Comparison of ENCODE assay signal across 8 cellular contexts in the genomic region with DNA sequence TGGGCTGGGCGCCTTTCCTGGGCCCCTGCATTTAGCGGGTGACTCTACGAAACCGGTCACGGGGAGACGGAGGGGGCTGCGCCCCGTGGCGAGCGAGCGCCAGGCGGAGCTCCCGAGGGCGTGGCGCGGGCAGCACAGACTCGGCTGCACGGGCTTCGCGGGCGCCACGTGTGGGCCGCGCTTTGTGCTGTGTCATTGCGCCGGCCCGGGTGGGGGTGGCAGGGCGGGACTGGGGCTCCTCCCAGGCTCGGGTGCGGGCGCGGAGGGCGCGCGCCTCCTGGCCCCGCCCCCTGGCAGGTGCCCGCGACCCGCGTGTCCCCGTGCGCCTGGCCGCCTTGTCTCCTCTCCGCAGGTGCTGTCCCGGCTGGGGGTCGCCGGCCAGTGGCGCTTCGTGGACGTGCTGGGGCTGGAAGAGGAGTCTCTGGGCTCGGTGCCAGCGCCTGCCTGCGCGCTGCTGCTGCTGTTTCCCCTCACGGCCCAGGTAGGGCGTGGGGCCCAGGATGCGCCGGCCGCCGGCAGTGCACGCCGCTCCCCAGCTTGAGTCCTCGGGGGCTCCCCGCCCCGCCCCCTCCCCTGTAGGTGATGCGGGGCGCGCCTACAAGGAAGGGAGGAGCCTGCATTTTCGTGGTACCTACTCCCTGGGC. TPM values are rescaled to one million over a fixed set of nuclear protein-coding genes. Genes with fewer than 3 reads are reported as not detected.
DNase-seq lines count a peak whose midpoint lies in the region; ATAC-seq and TF ChIP-seq lines count a peak whose summit lies in the region.

No MANE protein-coding gene starts in this region.

- no TSS peak for BruUV-seq in Calu3 (replicated peaks; lab: Mats Ljungman, UMichigan)

- H3K9ac ChIP-seq in mucosa of rectum (ENCODE audit: low read depth in 1 of 2, low read length in 2 of 2), result no peak overlapping the region

- peaks cover 5 to 12% of the 10 kb centered on the region in 2 donors for H3K4me1 ChIP-seq in mucosa of rectum (ENCODE audit: control insufficient read depth in 2 of 2, insufficient read depth in 2 of 2, low read length in 2 of 2)

- H3K27ac Mint-ChIP-seq in Calu3 (ENCODE audit: unreplicated experiment) (no peak overlapping the region), WTC11 (no peak overlapping the region)

- H3K4me3 Mint-ChIP-seq in Calu3 (ENCODE audit: low read depth, unreplicated experiment) (peak overlapping the region; percentile 69), WTC11 (peak overlapping the region; percentile 94)

- TF ChIP-seq CTCF in Calu3 (IDR thresholded peaks at IDR 0.05; ENCODE audit: unreplicated experiment) (no peak), GM20000 (IDR thresholded peaks at IDR 0.05; ENCODE audit: extremely low read depth, missing control alignments) (no peak), WTC11 (IDR thresholded peaks at IDR 0.05) (no peak), epithelial cell of proximal tubule (conservative IDR thresholded peaks at IDR 0.05; ENCODE audit: low read depth, low read length) (no peak)

- H3K4me3 ChIP-seq in epithelial cell of proximal tubule (ENCODE audit: low read depth, low read length), result peak overlapping the region; percentile 64
- peak overlapping the region; percentile 40 to 56 for H3K4me3 ChIP-seq in mucosa of rectum (ENCODE audit: low read length in 2 of 2)

- peak; percentile 35 for ATAC-seq in WTC11

- intact Hi-C loops in Calu3 (cut with micrococcal nuclease; ENCODE audit: unreplicated experiment), result loop anchor here (5.0 kb wide), 1 partner anchor 630 kb away; no protein-coding TSS in a partner anchor

- DNase-seq in Calu3 (peak; percentile 71), GM20000 (ENCODE audit: low spot score) (peak; percentile 55), LoVo (ENCODE audit: low spot score) (peak; percentile 35), WTC11 (ENCODE audit: low spot score) (peak; percentile 55), epithelial cell of proximal tubule (ENCODE audit: low read depth) (no peak), substantia nigra (lab: John Stamatoyannopoulos, UW) (peak in 36 of 49 donors; percentile 2 to 90 (median 25)), NK-92 (lab: John Stamatoyannopoulos, UW; ENCODE audit: unreplicated experiment) (no peak)

- peaks cover 31 to 32% of the 10 kb centered on the region in 2 donors for H3K27me3 ChIP-seq in mucosa of rectum (ENCODE audit: control insufficient read depth in 2 of 2, insufficient read depth in 2 of 2, low read length in 2 of 2)

- H3K36me3 ChIP-seq in mucosa of rectum (ENCODE audit: control insufficient read depth in 2 of 2, insufficient read depth in 2 of 2, low read length in 2 of 2), result no peaks in the 10 kb centered on the region

- H3K9me3 Mint-ChIP-seq in Calu3 (ENCODE audit: low read depth, unreplicated experiment) (no peaks in the 10 kb centered on the region), WTC11 (peaks cover 10% of the 10 kb centered on the region)

- CTCF ChIA-PET in Calu3 (lab: Charles Lee) (interaction anchor here (0.6 to 1.6 kb wide), 2 partner anchors 111 to 281 kb away, joined by 3 to 7 read pairs; no protein-coding TSS in a partner anchor), WTC11 (lab: Charles Lee) (interaction anchor here (0.9 to 3.9 kb wide), 13 partner anchors 23 to 416 kb away, joined by 3 to 14 read pairs (median 5); partner anchors contain the start of gene APBB2)

- H3K27ac ChIP-seq in mucosa of rectum (ENCODE audit: low read depth in 2 of 2, low read length in 2 of 2) (no peak overlapping the region), substantia nigra (ENCODE audit: low read depth, low read length, poor library complexity, severe bottlenecking) (peak overlapping the region; percentile 49)

- H3K9me3 ChIP-seq in mucosa of rectum (ENCODE audit: control insufficient read depth in 2 of 2, low read length in 2 of 2), result no peaks in the 10 kb centered on the region

- H3K27me3 Mint-ChIP-seq in Calu3 (ENCODE audit: unreplicated experiment), result no peaks in the 10 kb centered on the region
- H3K27me3 Mint-ChIP-seq in WTC11 (ENCODE audit: low read depth), result no peaks in the 10 kb centered on the region; the same call in 1 of the 2 replicates

- POLR2A ChIA-PET in WTC11 (lab: Charles Lee), result interaction anchor here (0.5 to 1.8 kb wide), 16 partner anchors 10 to 357 kb away, joined by 3 to 15 read pairs (median 4); partner anchors contain the start of gene APBB2

- peaks cover 11% of the 10 kb centered on the region for H3K4me1 Mint-ChIP-seq in Calu3 (ENCODE audit: low read depth, unreplicated experiment)
- H3K4me1 Mint-ChIP-seq in WTC11, result peaks cover 32% of the 10 kb centered on the region

- peaks cover 7% of the 10 kb centered on the region for H3K36me3 Mint-ChIP-seq in Calu3 (ENCODE audit: insufficient read depth, unreplicated experiment)
- peaks cover 45% of the 10 kb centered on the region for H3K36me3 Mint-ChIP-seq in WTC11

TF ChIP-seq in WTC11, 78 proteins besides CTCF, POLR2A, EP300 and RAD21 (continues in another document):
- TF ChIP-seq ELF4 (CRISPR knock-in tag; IDR thresholded peaks at IDR 0.05; ENCODE audit: low read depth), result peak; percentile 67; the same call in 1 of the 2 replicates
- 0 out of 2 replicates have a peak, but pooled peaks have one; percentile 14 for TF ChIP-seq CREB1 (CRISPR knock-in tag; IDR thresholded peaks at IDR 0.05)
- no peak for TF ChIP-seq FOXP1 (CRISPR knock-in tag; IDR thresholded peaks at IDR 0.05; ENCODE audit: borderline replicate concordance)
- TF ChIP-seq USF2 (CRISPR knock-in tag; IDR thresholded peaks at IDR 0.05), result 0 out of 2 replicates have a peak, but pooled peaks have one; percentile 13
- no peak for TF ChIP-seq ZNF232 (CRISPR knock-in tag; IDR thresholded peaks at IDR 0.05)
- TF ChIP-seq KAT7 (CRISPR knock-in tag; IDR thresholded peaks at IDR 0.05; ENCODE audit: borderline replicate concordance), result peak; percentile 36; the same call in 1 of the 2 replicates
- TF ChIP-seq NFE2L1 (CRISPR knock-in tag; IDR thresholded peaks at IDR 0.05), result peak; percentile 87
- TF ChIP-seq NR3C1 (CRISPR knock-in tag; conservative IDR thresholded peaks at IDR 0.05; ENCODE audit: low read depth), result no peak
- TF ChIP-seq JUN (CRISPR knock-in tag; IDR thresholded peaks at IDR 0.05), result peak; percentile 19; the same call in 1 of the 2 replicates
- no peak for TF ChIP-seq SMAD3 (CRISPR knock-in tag; IDR thresholded peaks at IDR 0.05; ENCODE audit: borderline replicate concordance)
- TF ChIP-seq TEAD4 (CRISPR knock-in tag; IDR thresholded peaks at IDR 0.05), result no peak
- TF ChIP-seq, protein P1, sequence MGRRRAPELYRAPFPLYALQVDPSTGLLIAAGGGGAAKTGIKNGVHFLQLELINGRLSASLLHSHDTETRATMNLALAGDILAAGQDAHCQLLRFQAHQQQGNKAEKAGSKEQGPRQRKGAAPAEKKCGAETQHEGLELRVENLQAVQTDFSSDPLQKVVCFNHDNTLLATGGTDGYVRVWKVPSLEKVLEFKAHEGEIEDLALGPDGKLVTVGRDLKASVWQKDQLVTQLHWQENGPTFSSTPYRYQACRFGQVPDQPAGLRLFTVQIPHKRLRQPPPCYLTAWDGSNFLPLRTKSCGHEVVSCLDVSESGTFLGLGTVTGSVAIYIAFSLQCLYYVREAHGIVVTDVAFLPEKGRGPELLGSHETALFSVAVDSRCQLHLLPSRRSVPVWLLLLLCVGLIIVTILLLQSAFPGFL (CRISPR knock-in tag; IDR thresholded peaks at IDR 0.05; ENCODE audit: borderline replicate concordance), result no peak
- no peak for TF ChIP-seq HMGA2 (CRISPR knock-in tag; IDR thresholded peaks at IDR 0.05)
- no peak for TF ChIP-seq STAT6 (CRISPR knock-in tag; conservative IDR thresholded peaks at IDR 0.05; ENCODE audit: low read depth)
- TF ChIP-seq, protein P2, sequence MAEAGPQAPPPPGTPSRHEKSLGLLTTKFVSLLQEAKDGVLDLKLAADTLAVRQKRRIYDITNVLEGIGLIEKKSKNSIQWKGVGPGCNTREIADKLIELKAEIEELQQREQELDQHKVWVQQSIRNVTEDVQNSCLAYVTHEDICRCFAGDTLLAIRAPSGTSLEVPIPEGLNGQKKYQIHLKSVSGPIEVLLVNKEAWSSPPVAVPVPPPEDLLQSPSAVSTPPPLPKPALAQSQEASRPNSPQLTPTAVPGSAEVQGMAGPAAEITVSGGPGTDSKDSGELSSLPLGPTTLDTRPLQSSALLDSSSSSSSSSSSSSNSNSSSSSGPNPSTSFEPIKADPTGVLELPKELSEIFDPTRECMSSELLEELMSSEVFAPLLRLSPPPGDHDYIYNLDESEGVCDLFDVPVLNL (CRISPR knock-in tag; IDR thresholded peaks at IDR 0.05; ENCODE audit: borderline replicate concordance, low read depth), result no peak

RNA-seq across cellular contexts. Expression of gene UCHL1, which starts 0.7 kb away (rescaled TPM):
- total RNA-seq in Calu3 (2022), result 17.2 and 19.3 TPM in 2 replicates
- 487 to 548 TPM (median 488 TPM) in 3 replicates for total RNA-seq in WTC11 (2021)
- total RNA-seq in epithelial cell of proximal tubule, result 1,473 and 2,223 TPM in 2 replicates

RNA-seq across cellular contexts. Expression of gene APBB2, which starts 43.0 kb away (rescaled TPM):
- total RNA-seq in Calu3 (2022), result 15.5 and 17.7 TPM in 2 replicates
- 43.2 to 49.0 TPM (median 48.5 TPM) in 3 replicates for total RNA-seq in WTC11 (2021)
- 27.9 and 39.7 TPM in 2 replicates for total RNA-seq in epithelial cell of proximal tubule

Comparison
In these comparisons a context has a peak if more than half of its experiments do, and no peak if none do; other contexts are left out.
1. DNase-seq: peak in Calu3 (single experiment), GM20000 (single experiment), LoVo (single experiment), WTC11 (single experiment) and substantia nigra (36 of 49); none in epithelial cell of proximal tubule (single experiment) and NK-92 (single experiment).
2. RNA of gene UCHL1, which starts 0.7 kb away (total RNA-seq): 1,473 to 2,223 TPM in epithelial cell of proximal tubule and 487 to 548 TPM in WTC11; 17.2 to 19.3 TPM in Calu3; every median in the first group is over 10 times any median in the second.